ENCODE assay signal across 8 cellular contexts in the genomic region with DNA sequence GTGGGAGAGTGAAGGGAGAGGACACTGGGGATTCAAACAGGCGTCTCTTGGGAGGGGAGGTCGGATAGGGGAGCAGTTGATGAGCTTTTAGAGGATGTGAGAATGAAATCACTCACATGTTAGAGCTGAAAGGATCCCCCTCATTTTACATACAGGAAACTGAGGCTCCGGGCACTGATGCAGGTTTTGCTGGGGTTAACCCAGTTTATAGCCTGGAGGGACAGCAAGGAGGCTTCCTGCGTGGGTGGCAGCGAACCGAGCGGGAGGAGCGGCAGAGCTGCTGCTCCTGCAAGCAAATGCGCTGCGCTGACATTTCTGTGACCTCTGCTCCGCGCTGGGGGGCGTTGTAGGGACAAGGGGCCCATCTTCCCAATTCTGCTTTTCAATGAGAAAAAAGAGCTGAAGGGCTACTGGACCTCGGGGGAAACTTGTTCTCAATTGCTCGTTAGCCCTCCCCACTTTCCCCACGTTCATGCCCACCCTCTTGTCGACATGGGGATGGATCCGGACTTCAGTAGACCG. TPM values are rescaled to one million over a fixed set of nuclear protein-coding genes. Genes with fewer than 3 reads are reported as not detected.
A peak's percentile ranks its signal among the peaks of the same experiment; 100 is the strongest.
DNase-seq lines count a peak whose midpoint lies in the region; ATAC-seq and TF ChIP-seq lines count a peak whose summit lies in the region.

No MANE protein-coding gene starts in this region.

- H3K27me3 ChIP-seq in neural progenitor cell = peaks cover 99% of the 10 kb centered on the region

- peak; percentile 14 for ATAC-seq in HG02852 (IDR thresholded peaks at IDR 0.05; ENCODE audit: unreplicated experiment)
- no peak for ATAC-seq in activated CD8-positive, alpha-beta T cell treated with anti-CD3 and anti-CD28 coated beads, Interleukin-2, amount 10 ng/mL, durations not matched to agents 7 days and 5 days

- POLR2A ChIA-PET in activated CD8-positive, alpha-beta T cell treated with anti-CD3 and anti-CD28 coated beads, Interleukin-2, amount 10 ng/mL, durations not matched to agents 7 days and 5 days (lab: Charles Lee) = no interaction called here

- H3K9me3 Mint-ChIP-seq in activated naive CD4-positive, alpha-beta T cell treated with anti-CD3 and anti-CD28 coated beads, Interleukin-2, amount 50 U/mL, for 24 hours = peaks cover 11% of the 10 kb centered on the region
- no peaks in the 10 kb centered on the region for H3K9me3 Mint-ChIP-seq in activated CD8-positive, alpha-beta T cell treated with anti-CD3 and anti-CD28 coated beads, Interleukin-2, amount 10 ng/mL, durations not matched to agents 7 days and 5 days (ENCODE audit: insufficient read depth)
- H3K9me3 Mint-ChIP-seq in neural progenitor cell = peaks cover 4% of the 10 kb centered on the region

- peaks cover 51% of the 10 kb centered on the region for H3K4me1 Mint-ChIP-seq in activated naive CD4-positive, alpha-beta T cell treated with anti-CD3 and anti-CD28 coated beads, Interleukin-2, amount 50 U/mL, for 24 hours
- H3K4me1 Mint-ChIP-seq in activated CD8-positive, alpha-beta T cell treated with anti-CD3 and anti-CD28 coated beads, Interleukin-2, amount 10 ng/mL, durations not matched to agents 7 days and 5 days (ENCODE audit: low read depth) = peaks cover 72% of the 10 kb centered on the region
- H3K4me1 Mint-ChIP-seq in neural progenitor cell = peaks cover 64% of the 10 kb centered on the region

- H3K4me3 ChIP-seq in neural progenitor cell = peak overlapping the region; percentile 51

- H3K79me2 ChIP-seq in neural progenitor cell (ENCODE audit: low read depth) = no peaks in the 10 kb centered on the region

- no peaks in the 10 kb centered on the region for H3K9me3 ChIP-seq in neural progenitor cell (ENCODE audit: low read depth)

- H3K27me3 Mint-ChIP-seq in activated naive CD4-positive, alpha-beta T cell treated with anti-CD3 and anti-CD28 coated beads, Interleukin-2, amount 50 U/mL, for 24 hours = peaks cover 85% of the 10 kb centered on the region
- peaks cover 90% of the 10 kb centered on the region for H3K27me3 Mint-ChIP-seq in activated CD8-positive, alpha-beta T cell treated with anti-CD3 and anti-CD28 coated beads, Interleukin-2, amount 10 ng/mL, durations not matched to agents 7 days and 5 days (ENCODE audit: low read depth)
- peaks cover 87% of the 10 kb centered on the region for H3K27me3 Mint-ChIP-seq in neural progenitor cell (ENCODE audit: insufficient read depth, low read depth)

- no peak overlapping the region for H2AFZ ChIP-seq in neural progenitor cell (replicated peaks)

- peaks cover 71% of the 10 kb centered on the region for H3F3A ChIP-seq in neural progenitor cell (ENCODE audit: low read depth)

- H3K4me3 Mint-ChIP-seq in activated naive CD4-positive, alpha-beta T cell treated with anti-CD3 and anti-CD28 coated beads, Interleukin-2, amount 50 U/mL, for 24 hours = peak overlapping the region; percentile 68
- H3K4me3 Mint-ChIP-seq in activated CD8-positive, alpha-beta T cell treated with anti-CD3 and anti-CD28 coated beads, Interleukin-2, amount 10 ng/mL, durations not matched to agents 7 days and 5 days = peak overlapping the region; percentile 58
- H3K4me3 Mint-ChIP-seq in neural progenitor cell = peak overlapping the region; percentile 80

- DNase-seq in activated naive CD4-positive, alpha-beta T cell (lab: John Stamatoyannopoulos, UW) = no peak
- DNase-seq in activated CD8-positive, alpha-beta T cell treated with anti-CD3 and anti-CD28 coated beads, Interleukin-2, amount 10 ng/mL, durations not matched to agents 7 days and 5 days = peak; percentile 37
- DNase-seq in neural progenitor cell (ENCODE audit: low spot score) = peak; percentile 78
- no peak for DNase-seq in inferior parietal cortex (ENCODE audit: extremely low spot score)
- DNase-seq in posterior cingulate gyrus = no peak
- DNase-seq in DMS153 treated with DMSO at 0.1 percent for 48 hours (lab: John Stamatoyannopoulos, UW; ENCODE audit: unreplicated experiment) = no peak

- H3K9ac ChIP-seq in neural progenitor cell = no peak overlapping the region

- H3K4me1 ChIP-seq in neural progenitor cell = peaks cover 63% of the 10 kb centered on the region

- peak; percentile 28 for TF ChIP-seq CTCF in neural progenitor cell (IDR thresholded peaks at IDR 0.05)

- CTCF ChIA-PET in activated CD8-positive, alpha-beta T cell treated with anti-CD3 and anti-CD28 coated beads, Interleukin-2, amount 10 ng/mL, durations not matched to agents 7 days and 5 days (lab: Charles Lee) = interaction anchor here (0.6 to 2.4 kb wide), 6 partner anchors 13 to 245 kb away, joined by 3 to 10 read pairs (median 3); no protein-coding TSS in a partner anchor

- H3K36me3 ChIP-seq in neural progenitor cell = no peaks in the 10 kb centered on the region

- no peak overlapping the region for H3K27ac ChIP-seq in neural progenitor cell

- H3K27ac Mint-ChIP-seq in activated naive CD4-positive, alpha-beta T cell treated with anti-CD3 and anti-CD28 coated beads, Interleukin-2, amount 50 U/mL, for 24 hours = no peak overlapping the region
- no peak overlapping the region for H3K27ac Mint-ChIP-seq in activated CD8-positive, alpha-beta T cell treated with anti-CD3 and anti-CD28 coated beads, Interleukin-2, amount 10 ng/mL, durations not matched to agents 7 days and 5 days
- no peak overlapping the region for H3K27ac Mint-ChIP-seq in neural progenitor cell

- peak overlapping the region; percentile 93 for H3K4me2 ChIP-seq in neural progenitor cell

- intact Hi-C loops in posterior cingulate gyrus (cut with DNase I) = no loop called here

- peaks cover 71% of the 10 kb centered on the region for H4K20me1 ChIP-seq in neural progenitor cell (ENCODE audit: low read depth)

- peaks cover 4% of the 10 kb centered on the region for H3K36me3 Mint-ChIP-seq in activated naive CD4-positive, alpha-beta T cell treated with anti-CD3 and anti-CD28 coated beads, Interleukin-2, amount 50 U/mL, for 24 hours
- no peaks in the 10 kb centered on the region for H3K36me3 Mint-ChIP-seq in activated CD8-positive, alpha-beta T cell treated with anti-CD3 and anti-CD28 coated beads, Interleukin-2, amount 10 ng/mL, durations not matched to agents 7 days and 5 days (ENCODE audit: low read depth)
- peaks cover 1% of the 10 kb centered on the region for H3K36me3 Mint-ChIP-seq in neural progenitor cell

RNA-seq across cellular contexts. Expression of a gene that starts 1.1 kb away (rescaled TPM):
- total RNA-seq in activated CD8-positive, alpha-beta T cell treated with anti-CD3 and anti-CD28 coated beads, Interleukin-2, amount 10 ng/mL, durations not matched to agents 7 days and 5 days = not detected
- total RNA-seq in neural progenitor cell (ENCODE audit: low replicate concordance) = 0.09 and 0.90 TPM in 2 replicates

Comparison
In these comparisons a context has a peak if more than half of its experiments do, and no peak if none do; other contexts are left out.
1. DNase-seq: peak in activated CD8-positive, alpha-beta T cell treated with anti-CD3 and anti-CD28 coated beads, Interleukin-2, amount 10 ng/mL, durations not matched to agents 7 days and 5 days (single experiment) and neural progenitor cell (single experiment); none in activated naive CD4-positive, alpha-beta T cell (0 of 4), inferior parietal cortex (single experiment), posterior cingulate gyrus (0 of 10) and DMS153 treated with DMSO at 0.1 percent for 48 hours (single experiment).
2. Peak in every context shown above with its lines, with median percentiles within 50 percentile points of each other: H3K4me3 Mint-ChIP-seq.